ENCODE assay signal across 2 cellular contexts in the genomic region with DNA sequence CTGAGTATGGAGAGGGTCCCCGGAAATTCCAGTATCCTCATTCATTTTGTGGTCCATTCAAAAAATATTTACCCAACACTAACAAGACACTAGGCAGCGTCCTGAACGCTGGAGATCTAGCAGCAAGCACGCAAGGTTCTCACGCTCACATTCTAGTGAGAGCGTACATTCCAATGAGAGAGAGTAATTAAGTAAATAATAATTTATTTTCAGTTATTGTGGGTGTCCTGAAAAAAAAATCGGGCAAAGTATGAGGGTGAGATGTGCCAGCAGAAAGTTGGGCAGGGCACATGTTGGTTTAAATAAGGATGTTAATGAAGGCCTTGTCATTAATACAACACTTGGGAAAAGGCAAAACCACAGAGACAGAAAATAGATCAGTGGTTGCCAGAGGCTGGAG.
TF ChIP-seq lines count a peak whose summit lies in the region.

No MANE protein-coding gene starts in this region.

TF ChIP-seq in HepG2, 621 proteins besides CTCF, POLR2A, EP300 and RAD21:
- peak; percentile 39; the same call in 1 of the 2 replicates for TF ChIP-seq FOSL2 (CRISPR knock-in tag; IDR thresholded peaks at IDR 0.05)
- no peak for TF ChIP-seq ETV6 (CRISPR knock-in tag; conservative IDR thresholded peaks at IDR 0.05)
- TF ChIP-seq, protein P1, sequence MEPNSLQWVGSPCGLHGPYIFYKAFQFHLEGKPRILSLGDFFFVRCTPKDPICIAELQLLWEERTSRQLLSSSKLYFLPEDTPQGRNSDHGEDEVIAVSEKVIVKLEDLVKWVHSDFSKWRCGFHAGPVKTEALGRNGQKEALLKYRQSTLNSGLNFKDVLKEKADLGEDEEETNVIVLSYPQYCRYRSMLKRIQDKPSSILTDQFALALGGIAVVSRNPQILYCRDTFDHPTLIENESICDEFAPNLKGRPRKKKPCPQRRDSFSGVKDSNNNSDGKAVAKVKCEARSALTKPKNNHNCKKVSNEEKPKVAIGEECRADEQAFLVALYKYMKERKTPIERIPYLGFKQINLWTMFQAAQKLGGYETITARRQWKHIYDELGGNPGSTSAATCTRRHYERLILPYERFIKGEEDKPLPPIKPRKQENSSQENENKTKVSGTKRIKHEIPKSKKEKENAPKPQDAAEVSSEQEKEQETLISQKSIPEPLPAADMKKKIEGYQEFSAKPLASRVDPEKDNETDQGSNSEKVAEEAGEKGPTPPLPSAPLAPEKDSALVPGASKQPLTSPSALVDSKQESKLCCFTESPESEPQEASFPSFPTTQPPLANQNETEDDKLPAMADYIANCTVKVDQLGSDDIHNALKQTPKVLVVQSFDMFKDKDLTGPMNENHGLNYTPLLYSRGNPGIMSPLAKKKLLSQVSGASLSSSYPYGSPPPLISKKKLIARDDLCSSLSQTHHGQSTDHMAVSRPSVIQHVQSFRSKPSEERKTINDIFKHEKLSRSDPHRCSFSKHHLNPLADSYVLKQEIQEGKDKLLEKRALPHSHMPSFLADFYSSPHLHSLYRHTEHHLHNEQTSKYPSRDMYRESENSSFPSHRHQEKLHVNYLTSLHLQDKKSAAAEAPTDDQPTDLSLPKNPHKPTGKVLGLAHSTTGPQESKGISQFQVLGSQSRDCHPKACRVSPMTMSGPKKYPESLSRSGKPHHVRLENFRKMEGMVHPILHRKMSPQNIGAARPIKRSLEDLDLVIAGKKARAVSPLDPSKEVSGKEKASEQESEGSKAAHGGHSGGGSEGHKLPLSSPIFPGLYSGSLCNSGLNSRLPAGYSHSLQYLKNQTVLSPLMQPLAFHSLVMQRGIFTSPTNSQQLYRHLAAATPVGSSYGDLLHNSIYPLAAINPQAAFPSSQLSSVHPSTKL (CRISPR knock-in tag; IDR thresholded peaks at IDR 0.05) = 0 out of 2 replicates have a peak, but pooled peaks have one; percentile 13

TF ChIP-seq in GM23338, 12 proteins besides CTCF, POLR2A, EP300 and RAD21:
- no peak for TF ChIP-seq POLR2AphosphoS5 (IDR thresholded peaks at IDR 0.05; ENCODE audit: low read depth)
- no peak for TF ChIP-seq STAT1 (IDR thresholded peaks at IDR 0.05; ENCODE audit: unreplicated experiment)
- no peak for TF ChIP-seq NANOG (IDR thresholded peaks at IDR 0.05; ENCODE audit: borderline replicate concordance)
- TF ChIP-seq, protein P2, sequence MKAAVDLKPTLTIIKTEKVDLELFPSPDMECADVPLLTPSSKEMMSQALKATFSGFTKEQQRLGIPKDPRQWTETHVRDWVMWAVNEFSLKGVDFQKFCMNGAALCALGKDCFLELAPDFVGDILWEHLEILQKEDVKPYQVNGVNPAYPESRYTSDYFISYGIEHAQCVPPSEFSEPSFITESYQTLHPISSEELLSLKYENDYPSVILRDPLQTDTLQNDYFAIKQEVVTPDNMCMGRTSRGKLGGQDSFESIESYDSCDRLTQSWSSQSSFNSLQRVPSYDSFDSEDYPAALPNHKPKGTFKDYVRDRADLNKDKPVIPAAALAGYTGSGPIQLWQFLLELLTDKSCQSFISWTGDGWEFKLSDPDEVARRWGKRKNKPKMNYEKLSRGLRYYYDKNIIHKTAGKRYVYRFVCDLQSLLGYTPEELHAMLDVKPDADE (IDR thresholded peaks at IDR 0.05) = no peak
- TF ChIP-seq, protein P3, sequence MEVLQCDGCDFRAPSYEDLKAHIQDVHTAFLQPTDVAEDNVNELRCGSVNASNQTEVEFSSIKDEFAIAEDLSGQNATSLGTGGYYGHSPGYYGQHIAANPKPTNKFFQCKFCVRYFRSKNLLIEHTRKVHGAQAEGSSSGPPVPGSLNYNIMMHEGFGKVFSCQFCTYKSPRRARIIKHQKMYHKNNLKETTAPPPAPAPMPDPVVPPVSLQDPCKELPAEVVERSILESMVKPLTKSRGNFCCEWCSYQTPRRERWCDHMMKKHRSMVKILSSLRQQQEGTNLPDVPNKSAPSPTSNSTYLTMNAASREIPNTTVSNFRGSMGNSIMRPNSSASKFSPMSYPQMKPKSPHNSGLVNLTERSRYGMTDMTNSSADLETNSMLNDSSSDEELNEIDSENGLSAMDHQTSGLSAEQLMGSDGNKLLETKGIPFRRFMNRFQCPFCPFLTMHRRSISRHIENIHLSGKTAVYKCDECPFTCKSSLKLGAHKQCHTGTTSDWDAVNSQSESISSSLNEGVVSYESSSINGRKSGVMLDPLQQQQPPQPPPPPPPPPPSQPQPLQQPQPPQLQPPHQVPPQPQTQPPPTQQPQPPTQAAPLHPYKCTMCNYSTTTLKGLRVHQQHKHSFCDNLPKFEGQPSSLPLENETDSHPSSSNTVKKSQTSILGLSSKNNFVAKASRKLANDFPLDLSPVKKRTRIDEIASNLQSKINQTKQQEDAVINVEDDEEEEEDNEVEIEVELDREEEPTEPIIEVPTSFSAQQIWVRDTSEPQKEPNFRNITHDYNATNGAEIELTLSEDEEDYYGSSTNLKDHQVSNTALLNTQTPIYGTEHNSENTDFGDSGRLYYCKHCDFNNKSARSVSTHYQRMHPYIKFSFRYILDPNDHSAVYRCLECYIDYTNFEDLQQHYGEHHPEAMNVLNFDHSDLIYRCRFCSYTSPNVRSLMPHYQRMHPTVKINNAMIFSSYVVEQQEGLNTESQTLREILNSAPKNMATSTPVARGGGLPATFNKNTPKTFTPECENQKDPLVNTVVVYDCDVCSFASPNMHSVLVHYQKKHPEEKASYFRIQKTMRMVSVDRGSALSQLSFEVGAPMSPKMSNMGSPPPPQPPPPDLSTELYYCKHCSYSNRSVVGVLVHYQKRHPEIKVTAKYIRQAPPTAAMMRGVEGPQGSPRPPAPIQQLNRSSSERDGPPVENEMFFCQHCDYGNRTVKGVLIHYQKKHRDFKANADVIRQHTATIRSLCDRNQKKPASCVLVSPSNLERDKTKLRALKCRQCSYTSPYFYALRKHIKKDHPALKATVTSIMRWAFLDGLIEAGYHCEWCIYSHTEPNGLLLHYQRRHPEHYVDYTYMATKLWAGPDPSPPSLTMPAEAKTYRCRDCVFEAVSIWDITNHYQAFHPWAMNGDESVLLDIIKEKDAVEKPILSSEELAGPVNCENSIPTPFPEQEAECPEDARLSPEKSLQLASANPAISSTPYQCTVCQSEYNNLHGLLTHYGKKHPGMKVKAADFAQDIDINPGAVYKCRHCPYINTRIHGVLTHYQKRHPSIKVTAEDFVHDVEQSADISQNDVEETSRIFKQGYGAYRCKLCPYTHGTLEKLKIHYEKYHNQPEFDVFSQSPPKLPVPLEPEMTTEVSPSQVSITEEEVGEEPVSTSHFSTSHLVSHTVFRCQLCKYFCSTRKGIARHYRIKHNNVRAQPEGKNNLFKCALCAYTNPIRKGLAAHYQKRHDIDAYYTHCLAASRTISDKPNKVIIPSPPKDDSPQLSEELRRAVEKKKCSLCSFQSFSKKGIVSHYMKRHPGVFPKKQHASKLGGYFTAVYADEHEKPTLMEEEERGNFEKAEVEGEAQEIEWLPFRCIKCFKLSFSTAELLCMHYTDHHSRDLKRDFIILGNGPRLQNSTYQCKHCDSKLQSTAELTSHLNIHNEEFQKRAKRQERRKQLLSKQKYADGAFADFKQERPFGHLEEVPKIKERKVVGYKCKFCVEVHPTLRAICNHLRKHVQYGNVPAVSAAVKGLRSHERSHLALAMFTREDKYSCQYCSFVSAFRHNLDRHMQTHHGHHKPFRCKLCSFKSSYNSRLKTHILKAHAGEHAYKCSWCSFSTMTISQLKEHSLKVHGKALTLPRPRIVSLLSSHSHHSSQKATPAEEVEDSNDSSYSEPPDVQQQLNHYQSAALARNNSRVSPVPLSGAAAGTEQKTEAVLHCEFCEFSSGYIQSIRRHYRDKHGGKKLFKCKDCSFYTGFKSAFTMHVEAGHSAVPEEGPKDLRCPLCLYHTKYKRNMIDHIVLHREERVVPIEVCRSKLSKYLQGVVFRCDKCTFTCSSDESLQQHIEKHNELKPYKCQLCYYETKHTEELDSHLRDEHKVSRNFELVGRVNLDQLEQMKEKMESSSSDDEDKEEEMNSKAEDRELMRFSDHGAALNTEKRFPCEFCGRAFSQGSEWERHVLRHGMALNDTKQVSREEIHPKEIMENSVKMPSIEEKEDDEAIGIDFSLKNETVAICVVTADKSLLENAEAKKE (CRISPR knock-in tag; IDR thresholded peaks at IDR 0.05) = no peak
- no peak for TF ChIP-seq JUNB (IDR thresholded peaks at IDR 0.05; ENCODE audit: unreplicated experiment)
- TF ChIP-seq ZNF331 (CRISPR knock-in tag; IDR thresholded peaks at IDR 0.05; ENCODE audit: low read depth) = no peak
- no peak for TF ChIP-seq CREB1 (CRISPR knock-in tag; IDR thresholded peaks at IDR 0.05; ENCODE audit: low read depth)
- TF ChIP-seq, protein P4, sequence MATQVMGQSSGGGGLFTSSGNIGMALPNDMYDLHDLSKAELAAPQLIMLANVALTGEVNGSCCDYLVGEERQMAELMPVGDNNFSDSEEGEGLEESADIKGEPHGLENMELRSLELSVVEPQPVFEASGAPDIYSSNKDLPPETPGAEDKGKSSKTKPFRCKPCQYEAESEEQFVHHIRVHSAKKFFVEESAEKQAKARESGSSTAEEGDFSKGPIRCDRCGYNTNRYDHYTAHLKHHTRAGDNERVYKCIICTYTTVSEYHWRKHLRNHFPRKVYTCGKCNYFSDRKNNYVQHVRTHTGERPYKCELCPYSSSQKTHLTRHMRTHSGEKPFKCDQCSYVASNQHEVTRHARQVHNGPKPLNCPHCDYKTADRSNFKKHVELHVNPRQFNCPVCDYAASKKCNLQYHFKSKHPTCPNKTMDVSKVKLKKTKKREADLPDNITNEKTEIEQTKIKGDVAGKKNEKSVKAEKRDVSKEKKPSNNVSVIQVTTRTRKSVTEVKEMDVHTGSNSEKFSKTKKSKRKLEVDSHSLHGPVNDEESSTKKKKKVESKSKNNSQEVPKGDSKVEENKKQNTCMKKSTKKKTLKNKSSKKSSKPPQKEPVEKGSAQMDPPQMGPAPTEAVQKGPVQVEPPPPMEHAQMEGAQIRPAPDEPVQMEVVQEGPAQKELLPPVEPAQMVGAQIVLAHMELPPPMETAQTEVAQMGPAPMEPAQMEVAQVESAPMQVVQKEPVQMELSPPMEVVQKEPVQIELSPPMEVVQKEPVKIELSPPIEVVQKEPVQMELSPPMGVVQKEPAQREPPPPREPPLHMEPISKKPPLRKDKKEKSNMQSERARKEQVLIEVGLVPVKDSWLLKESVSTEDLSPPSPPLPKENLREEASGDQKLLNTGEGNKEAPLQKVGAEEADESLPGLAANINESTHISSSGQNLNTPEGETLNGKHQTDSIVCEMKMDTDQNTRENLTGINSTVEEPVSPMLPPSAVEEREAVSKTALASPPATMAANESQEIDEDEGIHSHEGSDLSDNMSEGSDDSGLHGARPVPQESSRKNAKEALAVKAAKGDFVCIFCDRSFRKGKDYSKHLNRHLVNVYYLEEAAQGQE (IDR thresholded peaks at IDR 0.05; ENCODE audit: unreplicated experiment) = no peak
- no peak for TF ChIP-seq EZH2 (IDR thresholded peaks at IDR 0.05; ENCODE audit: low read depth, unreplicated experiment)
